In genomic region chr10:95260397-95260881, GRCh38 we compare ENCODE assay signal across 9 cellular contexts. TPM values are rescaled to one million over a fixed set of nuclear protein-coding genes. Genes with fewer than 3 reads are reported as not detected.
DNase-seq lines count a peak whose midpoint lies in the region; ATAC-seq and TF ChIP-seq lines count a peak whose summit lies in the region.
"Had no signal": no experiment of that assay in that cellular context is flagged by ENCODE, and none has a peak within 500 bp of the region (broad histone marks: within the 10 kb centered on the region; RNA-seq: fewer than 3 reads in every experiment).

No MANE protein-coding gene starts in this region.

- peak; percentile 78 for DNase-seq in H4 (ENCODE audit: low spot score)
- no peak for DNase-seq in RWPE2 (ENCODE audit: low spot score)
- DNase-seq in left ventricle myocardium superior = no peak
- peak; percentile 65 to 70 for DNase-seq in thyroid gland
- no peak for DNase-seq in SHP77 (lab: John Stamatoyannopoulos, UW)
- no peak for DNase-seq in NCI-H526 (lab: John Stamatoyannopoulos, UW)
- no peak for DNase-seq in activated CD8-positive, alpha-beta memory T cell treated with anti-CD3 and anti-CD28 coated beads, Interleukin-2, amount 50 U/mL, for 4 hours
- no peak for DNase-seq in CD1c-positive myeloid dendritic cell (ENCODE audit: extremely low spot score)

- WGBS in thyroid gland, 2 donors = 43 to 59% methylated on average over 3 of the region's 3 CpGs

- peak in 1 of 2 donors; percentile 30 for TF ChIP-seq POLR2A in thyroid gland (IDR thresholded peaks at IDR 0.05)

- intact Hi-C loops in left ventricle myocardium superior (cut with micrococcal nuclease) (no loop called here), thyroid gland (cut with DNase I) (no loop called here)

- H3K4me1 ChIP-seq in RWPE2 (ENCODE audit: insufficient read depth, poor library complexity, severe bottlenecking) (peaks cover 39% of the 10 kb centered on the region), thyroid gland (peaks cover 28 to 31% of the 10 kb centered on the region in 2 donors)

- peak overlapping the region; percentile 94 for H3K27ac ChIP-seq in RWPE2 (ENCODE audit: poor library complexity, severe bottlenecking)
- H3K27ac ChIP-seq in thyroid gland = peak overlapping the region; percentile 62 to 84 (median 69)

- H3K9me3 ChIP-seq in RWPE2 (ENCODE audit: severe bottlenecking) (no peaks in the 10 kb centered on the region), thyroid gland (no peaks in the 10 kb centered on the region)
- H3K9me3 ChIP-seq: adrenal gland had no signal

- peaks cover 98% of the 10 kb centered on the region for H3K36me3 ChIP-seq in RWPE2 (ENCODE audit: low read depth)
- peaks cover 22 to 30% of the 10 kb centered on the region in 2 donors for H3K36me3 ChIP-seq in thyroid gland

- H3K27me3 ChIP-seq in RWPE2 (ENCODE audit: insufficient read depth, poor library complexity, severe bottlenecking) (no peaks in the 10 kb centered on the region), thyroid gland (no peaks in the 10 kb centered on the region)
- H3K27me3 ChIP-seq: adrenal gland had no signal

- H3K4me3 ChIP-seq in RWPE2 (ENCODE audit: severe bottlenecking) (no peak overlapping the region), thyroid gland (replicated peaks in 1 of 3) (no peak overlapping the region)
- H3K4me3 ChIP-seq: adrenal gland had no signal

- no peak for TF ChIP-seq CTCF in RWPE2 (IDR thresholded peaks at IDR 0.05; ENCODE audit: poor library complexity, severe bottlenecking)
- TF ChIP-seq CTCF in thyroid gland (IDR thresholded peaks at IDR 0.05) = no peak

- peak; percentile 76 for ATAC-seq in RWPE2 (ENCODE audit: low read depth)
- peak; percentile 77 for ATAC-seq in left ventricle myocardium superior

RNA-seq across cellular contexts. Expression of gene PDLIM1, which starts 30.4 kb away (rescaled TPM):
- total RNA-seq in H4 (2014; rRNA removed; shearing (Covaris generic)) = 25.0 and 42.5 TPM in 2 replicates
- total RNA-seq in left ventricle myocardium superior (231 TPM), thyroid gland (100 to 1,000 TPM in 1 of 4 donors, 10 to 100 TPM in 3; 67.8 to 158 (median 90.7) TPM)

Comparison
In these comparisons a context has a peak if more than half of its experiments do, and no peak if none do; other contexts are left out.
1. DNase-seq: peak in H4 (single experiment) and thyroid gland (2 of 2); none in RWPE2 (single experiment), left ventricle myocardium superior (single experiment), SHP77 (0 of 2), NCI-H526 (0 of 2), activated CD8-positive, alpha-beta memory T cell treated with anti-CD3 and anti-CD28 coated beads, Interleukin-2, amount 50 U/mL, for 4 hours (single experiment) and CD1c-positive myeloid dendritic cell (single experiment).